Comparison of ENCODE assay signal across 8 cellular contexts in genomic region chr17:43171761-43172487, GRCh38. TPM values are rescaled to one million over a fixed set of nuclear protein-coding genes. Genes with fewer than 3 reads are reported as not detected.
A peak's percentile ranks its signal among the peaks of the same experiment; 100 is the strongest.
DNase-seq lines count a peak whose midpoint lies in the region; ATAC-seq and TF ChIP-seq lines count a peak whose summit lies in the region.

No MANE protein-coding gene starts in this region.

- H3K4me3 ChIP-seq in HEK293 (ENCODE audit: low read depth, low read length), result peak overlapping the region; percentile 91
- H3K4me3 ChIP-seq in PC-3 (ENCODE audit: low read length), result peak overlapping the region; percentile 90
- H3K4me3 ChIP-seq in breast epithelium, result peak overlapping the region; percentile 63 to 73 (median 65)
- peak overlapping the region; percentile 80 to 95 (median 87) for H3K4me3 ChIP-seq in subcutaneous abdominal adipose tissue (ENCODE audit: low read depth in 1 of 5, low read length in 5 of 5)

- no peak for TF ChIP-seq POLR2A in breast epithelium (IDR thresholded peaks at IDR 0.05)

- H4K20me1 ChIP-seq in PC-3 (ENCODE audit: low read length), result no peaks in the 10 kb centered on the region

- intact Hi-C loops in PC-3 (cut with micrococcal nuclease) (loop anchor here (2.0 kb wide), 1 partner anchor 147 kb away; the partner anchor contains the start of gene RND2), breast epithelium (cut with DNase I; ENCODE audit: low total_unique reads) (no loop called here)

- H3K9me2 ChIP-seq in PC-3 (replicated peaks; ENCODE audit: low read length), result no peaks in the 10 kb centered on the region

- peak overlapping the region; percentile 93 for H3K4me2 ChIP-seq in PC-3 (ENCODE audit: low read length)

- H3K27me3 ChIP-seq in PC-3 (ENCODE audit: low read length) (no peaks in the 10 kb centered on the region), breast epithelium (no peaks in the 10 kb centered on the region), subcutaneous abdominal adipose tissue (ENCODE audit: control insufficient read depth in 5 of 5, insufficient read depth in 4 of 5, low read length in 5 of 5) (peaks cover 0 to 2% (median 0%) of the 10 kb centered on the region in 5 donors)

- peak overlapping the region; percentile 89 for H3K9ac ChIP-seq in PC-3 (ENCODE audit: low read length)
- peak overlapping the region; percentile 65 to 95 (median 89) for H3K9ac ChIP-seq in subcutaneous abdominal adipose tissue (ENCODE audit: low read length in 5 of 5)

- H2AFZ ChIP-seq in PC-3 (ENCODE audit: low read length), result peak overlapping the region; percentile 77; the same call in 1 of the 2 replicates

- POLR2A ChIA-PET in HEK293 (lab: Yijun Ruan, JAX), result interaction anchor here (0.7 to 1.9 kb wide), 10 partner anchors 30 to 348 kb away, joined by 3 to 17 read pairs (median 4); partner anchors contain the start of genes BECN1, BRCA1, RPL27 and VAT1
- POLR2A ChIA-PET in PC-3 (lab: Charles Lee; ENCODE audit: unreplicated experiment), result interaction anchor here (0.6 to 0.9 kb wide), 4 partner anchors 144 to 196 kb away, joined by 4 to 8 read pairs (median 4); no protein-coding TSS in a partner anchor

- peak overlapping the region; percentile 72 for H3K27ac ChIP-seq in HEK293 (ENCODE audit: extremely low read depth, low read depth, low read length)
- peak overlapping the region; percentile 73 for H3K27ac ChIP-seq in PC-3 (ENCODE audit: low read length)
- peak overlapping the region; percentile 95 to 99 for H3K27ac ChIP-seq in breast epithelium
- H3K27ac ChIP-seq in subcutaneous abdominal adipose tissue (ENCODE audit: low read depth, low read length), result peak overlapping the region; percentile 96

- peaks cover 43% of the 10 kb centered on the region for H3K79me2 ChIP-seq in PC-3 (ENCODE audit: low read length)

- H3K36me3 ChIP-seq in HEK293 (ENCODE audit: control insufficient read depth in 2 of 2, insufficient read depth in 1 of 2, low read length in 2 of 2), result peaks cover 5 to 23% of the 10 kb centered on the region in 2 experiments
- no peaks in the 10 kb centered on the region for H3K36me3 ChIP-seq in PC-3 (ENCODE audit: low read depth, low read length)
- no peaks in the 10 kb centered on the region for H3K36me3 ChIP-seq in breast epithelium
- peaks cover 4 to 13% (median 11%) of the 10 kb centered on the region in 5 donors for H3K36me3 ChIP-seq in subcutaneous abdominal adipose tissue (ENCODE audit: control insufficient read depth in 5 of 5, insufficient read depth in 5 of 5, low read length in 5 of 5)

- TF ChIP-seq CTCF in HEK293 (tag by site-specific recombination; IDR thresholded peaks at IDR 0.05) (no peak), PC-3 (conservative IDR thresholded peaks at IDR 0.05; ENCODE audit: low read depth, low read length) (peak; percentile 41; the same call in 1 of the 2 replicates), breast epithelium (IDR thresholded peaks at IDR 0.05) (no peak)

- no peaks in the 10 kb centered on the region for H3K9me3 ChIP-seq in HEK293 (ENCODE audit: control insufficient read depth, insufficient read depth, low read depth, low read length)
- H3K9me3 ChIP-seq in PC-3 (ENCODE audit: low read length), result no peaks in the 10 kb centered on the region
- no peaks in the 10 kb centered on the region for H3K9me3 ChIP-seq in breast epithelium
- H3K9me3 ChIP-seq in subcutaneous abdominal adipose tissue (ENCODE audit: control insufficient read depth in 5 of 5, low read length in 5 of 5), result no peaks in the 10 kb centered on the region

- CTCF ChIA-PET in HEK293 (lab: Yijun Ruan, JAX) (interaction anchor here (0.7 to 1.3 kb wide), 6 partner anchors 29 to 353 kb away, joined by 3 to 5 read pairs (median 3); no protein-coding TSS in a partner anchor), PC-3 (lab: Charles Lee) (interaction anchor here (0.7 to 0.8 kb wide), 2 partner anchors 43 to 148 kb away, joined by 4 read pairs; no protein-coding TSS in a partner anchor)

- ATAC-seq in PC-3, result peak; percentile 5; the same call in 1 of the 2 replicates
- no peak for ATAC-seq in HG02678 (IDR thresholded peaks at IDR 0.05; ENCODE audit: unreplicated experiment)

- peaks cover 4% of the 10 kb centered on the region; the same call in 1 of the 2 replicates for H3K4me1 ChIP-seq in HEK293 (ENCODE audit: control insufficient read depth, insufficient read depth, low read length)
- H3K4me1 ChIP-seq in PC-3 (ENCODE audit: insufficient read depth, low read length), result peaks cover 11% of the 10 kb centered on the region
- H3K4me1 ChIP-seq in breast epithelium, result peaks cover 7 to 24% of the 10 kb centered on the region in 2 donors
- peaks cover 10 to 67% (median 55%) of the 10 kb centered on the region in 5 donors for H3K4me1 ChIP-seq in subcutaneous abdominal adipose tissue (ENCODE audit: control insufficient read depth in 5 of 5, insufficient read depth in 5 of 5, low read length in 5 of 5)

- DNase-seq in COLO829 (ENCODE audit: low spot score) (peak; percentile 35), PC-3 (peak; percentile 83), breast epithelium (ENCODE audit: low spot score in 2 of 2) (peak in 1 of 2 donors; percentile 52), kidney tubule cell (ENCODE audit: low spot score) (peak; percentile 95)
- DNase-seq in central memory CD4-positive, alpha-beta T cell, result no peak

- BruUV-seq in PC-3 (replicated peaks; lab: Mats Ljungman, UMichigan), result no TSS peak

- peaks cover 5% of the 10 kb centered on the region for H3F3A ChIP-seq in PC-3 (ENCODE audit: low read length, unreplicated experiment)

TF ChIP-seq in HEK293, 187 proteins besides CTCF, POLR2A, EP300 and RAD21 (continues in another document):
- TF ChIP-seq ZNF621 (tag by site-specific recombination; IDR thresholded peaks at IDR 0.05) (no peak), ZBTB17 (tag by site-specific recombination; IDR thresholded peaks at IDR 0.05) (no peak), ZNF335 (tag by site-specific recombination; conservative IDR thresholded peaks at IDR 0.05) (0 out of 2 replicates have a peak, but pooled peaks have one; percentile 47), ZNF148 (tag by site-specific recombination; IDR thresholded peaks at IDR 0.05; ENCODE audit: borderline replicate concordance) (no peak), ZNF394 (tag by site-specific recombination; IDR thresholded peaks at IDR 0.05; ENCODE audit: borderline replicate concordance) (0 out of 2 replicates have a peak, but pooled peaks have one; percentile 36), ZNF169 (tag by site-specific recombination; IDR thresholded peaks at IDR 0.05) (no peak), ZNF112 (tag by site-specific recombination; IDR thresholded peaks at IDR 0.05) (no peak), ZBTB11 (tag by site-specific recombination; conservative IDR thresholded peaks at IDR 0.05; ENCODE audit: low read depth) (0 out of 2 replicates have a peak, but pooled peaks have one; percentile 14), ZNF366 (tag by site-specific recombination; conservative IDR thresholded peaks at IDR 0.05) (peak; percentile 59)

RNA-seq across cellular contexts. Expression of gene NBR1, which starts 0.9 kb away (rescaled TPM):
- total RNA-seq in PC-3 (2014; rRNA removed), result 24.1 and 30.0 TPM in 2 replicates
- 100 to 1,000 TPM in 1 of 3 donors, 10 to 100 TPM in 2; 90.1 to 131 (median 92.1) TPM for total RNA-seq in breast epithelium

RNA-seq across cellular contexts. Expression of gene TMEM106A, which starts 39.8 kb away (rescaled TPM):
- total RNA-seq in PC-3 (2014; rRNA removed) (not detected in 2 replicates), breast epithelium (1 to 10 TPM; 5.9 to 9.1 (median 7.9) TPM)

RNA-seq across cellular contexts. Expression of gene BRCA1, which starts 46.8 kb away (rescaled TPM):
- total RNA-seq in PC-3 (2014; rRNA removed) (31.8 and 36.3 TPM in 2 replicates), breast epithelium (1 to 10 TPM; 5.2 to 8.9 (median 7.4) TPM)

RNA-seq across cellular contexts. Expression of gene CCDC200, which starts 56.5 kb away (rescaled TPM):
- total RNA-seq in PC-3 (2014; rRNA removed) (not detected in 2 replicates), breast epithelium (not detected)
